In the genomic region with DNA sequence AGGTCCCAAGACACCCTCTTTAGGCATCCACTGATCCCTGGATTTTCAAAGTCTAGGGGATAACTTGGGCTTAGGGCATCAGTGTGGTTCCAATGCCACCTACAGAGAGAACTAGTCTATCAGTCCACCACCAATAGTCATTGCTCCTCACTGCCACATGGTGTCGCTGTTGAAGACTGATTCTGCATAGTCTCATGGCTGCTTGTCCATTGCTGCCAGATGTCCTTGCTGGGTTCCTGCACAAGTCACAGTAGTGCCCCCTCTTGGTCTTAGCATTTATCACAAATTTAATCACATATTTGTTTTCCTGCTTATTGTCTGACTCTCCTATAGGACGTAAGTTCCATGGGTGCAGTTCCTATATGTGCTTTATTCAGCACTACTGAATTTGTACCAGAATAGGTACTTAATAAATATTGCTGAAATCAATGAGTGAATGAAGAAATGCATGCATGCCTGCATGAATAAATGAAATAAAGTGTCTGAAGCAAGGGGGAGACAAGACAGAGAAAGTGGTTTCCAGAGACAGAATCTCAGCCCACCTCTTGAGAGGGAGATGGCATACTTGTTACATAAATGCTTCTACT, we compare ENCODE assay signal across 1 cellular context.
A peak's percentile ranks its signal among the peaks of the same experiment; 100 is the strongest.
TF ChIP-seq lines count a peak whose summit lies in the region.

No MANE protein-coding gene starts in this region.

TF ChIP-seq in HepG2, 621 proteins besides CTCF, POLR2A, EP300 and RAD21 (continued from another document and continues in another):
- no peak for TF ChIP-seq SP1 (IDR thresholded peaks at IDR 0.05)
- TF ChIP-seq SP1 (CRISPR knock-in tag; IDR thresholded peaks at IDR 0.05), result peak; percentile 41; the same call in 1 of the 2 replicates
- TF ChIP-seq, protein P1, sequence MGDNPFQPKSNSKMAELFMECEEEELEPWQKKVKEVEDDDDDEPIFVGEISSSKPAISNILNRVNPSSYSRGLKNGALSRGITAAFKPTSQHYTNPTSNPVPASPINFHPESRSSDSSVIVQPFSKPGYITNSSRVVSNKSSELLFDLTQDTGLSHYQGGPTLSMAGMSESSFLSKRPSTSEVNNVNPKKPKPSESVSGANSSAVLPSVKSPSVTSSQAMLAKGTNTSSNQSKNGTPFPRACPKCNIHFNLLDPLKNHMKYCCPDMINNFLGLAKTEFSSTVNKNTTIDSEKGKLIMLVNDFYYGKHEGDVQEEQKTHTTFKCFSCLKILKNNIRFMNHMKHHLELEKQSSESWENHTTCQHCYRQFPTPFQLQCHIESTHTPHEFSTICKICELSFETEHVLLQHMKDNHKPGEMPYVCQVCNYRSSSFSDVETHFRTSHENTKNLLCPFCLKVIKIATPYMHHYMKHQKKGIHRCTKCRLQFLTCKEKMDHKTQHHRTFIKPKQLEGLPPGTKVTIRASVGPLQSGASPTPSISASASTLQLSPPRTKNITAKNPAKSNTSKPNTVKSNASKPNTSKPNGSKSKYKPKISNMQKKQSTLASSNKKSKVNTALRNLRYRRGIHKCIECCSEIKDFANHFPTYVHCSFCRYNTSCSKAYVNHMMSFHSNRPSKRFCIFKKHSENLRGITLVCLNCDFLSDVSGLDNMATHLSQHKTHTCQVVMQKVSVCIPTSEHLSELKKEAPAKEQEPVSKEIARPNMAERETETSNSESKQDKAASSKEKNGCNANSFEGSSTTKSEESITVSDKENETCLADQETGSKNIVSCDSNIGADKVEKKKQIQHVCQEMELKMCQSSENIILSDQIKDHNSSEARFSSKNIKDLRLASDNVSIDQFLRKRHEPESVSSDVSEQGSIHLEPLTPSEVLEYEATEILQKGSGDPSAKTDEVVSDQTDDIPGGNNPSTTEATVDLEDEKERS (CRISPR knock-in tag; IDR thresholded peaks at IDR 0.05), result peak; percentile 97
- TF ChIP-seq ZC3H13 (CRISPR knock-in tag; IDR thresholded peaks at IDR 0.05), result no peak
- no peak for TF ChIP-seq MTF2 (CRISPR knock-in tag; IDR thresholded peaks at IDR 0.05; ENCODE audit: borderline replicate concordance)
- no peak for TF ChIP-seq HDAC6 (IDR thresholded peaks at IDR 0.05; ENCODE audit: low read depth, low read length)
- TF ChIP-seq CCAR2 (optimal IDR thresholded peaks at IDR 0.05; ENCODE audit: low read depth, low read length), result peak; percentile 34
- no peak for TF ChIP-seq ZNF446 (CRISPR knock-in tag; IDR thresholded peaks at IDR 0.05)
- TF ChIP-seq, protein P2, sequence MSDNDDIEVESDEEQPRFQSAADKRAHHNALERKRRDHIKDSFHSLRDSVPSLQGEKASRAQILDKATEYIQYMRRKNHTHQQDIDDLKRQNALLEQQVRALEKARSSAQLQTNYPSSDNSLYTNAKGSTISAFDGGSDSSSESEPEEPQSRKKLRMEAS (IDR thresholded peaks at IDR 0.05), result peak; percentile 23; the same call in 1 of the 2 replicates
- TF ChIP-seq, protein P3, sequence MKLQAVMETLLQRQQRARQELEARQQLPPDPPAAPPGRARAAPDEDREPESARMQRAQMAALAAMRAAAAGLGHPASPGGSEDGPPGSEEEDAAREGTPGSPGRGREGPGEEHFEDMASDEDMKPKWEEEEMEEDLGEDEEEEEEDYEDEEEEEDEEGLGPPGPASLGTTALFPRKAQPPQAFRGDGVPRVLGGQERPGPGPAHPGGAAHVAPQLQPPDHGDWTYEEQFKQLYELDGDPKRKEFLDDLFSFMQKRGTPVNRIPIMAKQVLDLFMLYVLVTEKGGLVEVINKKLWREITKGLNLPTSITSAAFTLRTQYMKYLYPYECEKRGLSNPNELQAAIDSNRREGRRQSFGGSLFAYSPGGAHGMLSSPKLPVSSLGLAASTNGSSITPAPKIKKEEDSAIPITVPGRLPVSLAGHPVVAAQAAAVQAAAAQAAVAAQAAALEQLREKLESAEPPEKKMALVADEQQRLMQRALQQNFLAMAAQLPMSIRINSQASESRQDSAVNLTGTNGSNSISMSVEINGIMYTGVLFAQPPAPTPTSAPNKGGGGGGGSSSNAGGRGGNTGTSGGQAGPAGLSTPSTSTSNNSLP (IDR thresholded peaks at IDR 0.05; ENCODE audit: low read depth, low read length), result peak; percentile 39; the same call in 1 of the 2 replicates
- TF ChIP-seq, protein P4, sequence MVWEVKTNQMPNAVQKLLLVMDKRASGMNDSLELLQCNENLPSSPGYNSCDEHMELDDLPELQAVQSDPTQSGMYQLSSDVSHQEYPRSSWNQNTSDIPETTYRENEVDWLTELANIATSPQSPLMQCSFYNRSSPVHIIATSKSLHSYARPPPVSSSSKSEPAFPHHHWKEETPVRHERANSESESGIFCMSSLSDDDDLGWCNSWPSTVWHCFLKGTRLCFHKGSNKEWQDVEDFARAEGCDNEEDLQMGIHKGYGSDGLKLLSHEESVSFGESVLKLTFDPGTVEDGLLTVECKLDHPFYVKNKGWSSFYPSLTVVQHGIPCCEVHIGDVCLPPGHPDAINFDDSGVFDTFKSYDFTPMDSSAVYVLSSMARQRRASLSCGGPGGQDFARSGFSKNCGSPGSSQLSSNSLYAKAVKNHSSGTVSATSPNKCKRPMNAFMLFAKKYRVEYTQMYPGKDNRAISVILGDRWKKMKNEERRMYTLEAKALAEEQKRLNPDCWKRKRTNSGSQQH (CRISPR knock-in tag; IDR thresholded peaks at IDR 0.05; ENCODE audit: low read depth), result no peak
- TF ChIP-seq, protein P5, sequence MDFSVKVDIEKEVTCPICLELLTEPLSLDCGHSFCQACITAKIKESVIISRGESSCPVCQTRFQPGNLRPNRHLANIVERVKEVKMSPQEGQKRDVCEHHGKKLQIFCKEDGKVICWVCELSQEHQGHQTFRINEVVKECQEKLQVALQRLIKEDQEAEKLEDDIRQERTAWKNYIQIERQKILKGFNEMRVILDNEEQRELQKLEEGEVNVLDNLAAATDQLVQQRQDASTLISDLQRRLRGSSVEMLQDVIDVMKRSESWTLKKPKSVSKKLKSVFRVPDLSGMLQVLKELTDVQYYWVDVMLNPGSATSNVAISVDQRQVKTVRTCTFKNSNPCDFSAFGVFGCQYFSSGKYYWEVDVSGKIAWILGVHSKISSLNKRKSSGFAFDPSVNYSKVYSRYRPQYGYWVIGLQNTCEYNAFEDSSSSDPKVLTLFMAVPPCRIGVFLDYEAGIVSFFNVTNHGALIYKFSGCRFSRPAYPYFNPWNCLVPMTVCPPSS (IDR thresholded peaks at IDR 0.05), result no peak
- TF ChIP-seq XRCC5 (optimal IDR thresholded peaks at IDR 0.05; ENCODE audit: low read length), result peak; percentile 39
- no peak for TF ChIP-seq ZNF292 (CRISPR knock-in tag; IDR thresholded peaks at IDR 0.05; ENCODE audit: borderline replicate concordance, low read depth)
- TF ChIP-seq ZNF792 (CRISPR knock-in tag; IDR thresholded peaks at IDR 0.05), result 0 out of 2 replicates have a peak, but pooled peaks have one; percentile 32
- TF ChIP-seq CBX5 (CRISPR knock-in tag; IDR thresholded peaks at IDR 0.05; ENCODE audit: borderline replicate concordance), result peak; percentile 97
- peak; percentile 91 for TF ChIP-seq CBX1 (IDR thresholded peaks at IDR 0.05; ENCODE audit: low read depth)
- TF ChIP-seq, protein P6, sequence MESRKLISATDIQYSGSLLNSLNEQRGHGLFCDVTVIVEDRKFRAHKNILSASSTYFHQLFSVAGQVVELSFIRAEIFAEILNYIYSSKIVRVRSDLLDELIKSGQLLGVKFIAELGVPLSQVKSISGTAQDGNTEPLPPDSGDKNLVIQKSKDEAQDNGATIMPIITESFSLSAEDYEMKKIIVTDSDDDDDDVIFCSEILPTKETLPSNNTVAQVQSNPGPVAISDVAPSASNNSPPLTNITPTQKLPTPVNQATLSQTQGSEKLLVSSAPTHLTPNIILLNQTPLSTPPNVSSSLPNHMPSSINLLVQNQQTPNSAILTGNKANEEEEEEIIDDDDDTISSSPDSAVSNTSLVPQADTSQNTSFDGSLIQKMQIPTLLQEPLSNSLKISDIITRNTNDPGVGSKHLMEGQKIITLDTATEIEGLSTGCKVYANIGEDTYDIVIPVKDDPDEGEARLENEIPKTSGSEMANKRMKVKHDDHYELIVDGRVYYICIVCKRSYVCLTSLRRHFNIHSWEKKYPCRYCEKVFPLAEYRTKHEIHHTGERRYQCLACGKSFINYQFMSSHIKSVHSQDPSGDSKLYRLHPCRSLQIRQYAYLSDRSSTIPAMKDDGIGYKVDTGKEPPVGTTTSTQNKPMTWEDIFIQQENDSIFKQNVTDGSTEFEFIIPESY (CRISPR knock-in tag; IDR thresholded peaks at IDR 0.05), result peak; percentile 32; the same call in 1 of the 2 replicates
- TF ChIP-seq KDM5A (IDR thresholded peaks at IDR 0.05; ENCODE audit: borderline replicate concordance, low read length), result no peak
- no peak for TF ChIP-seq ZBTB20 (CRISPR knock-in tag; IDR thresholded peaks at IDR 0.05; ENCODE audit: borderline replicate concordance, low read depth)
- TF ChIP-seq EHMT2 (IDR thresholded peaks at IDR 0.05; ENCODE audit: borderline replicate concordance, low read depth, low read length), result peak; percentile 79; the same call in 1 of the 2 replicates
- TF ChIP-seq, protein P7, sequence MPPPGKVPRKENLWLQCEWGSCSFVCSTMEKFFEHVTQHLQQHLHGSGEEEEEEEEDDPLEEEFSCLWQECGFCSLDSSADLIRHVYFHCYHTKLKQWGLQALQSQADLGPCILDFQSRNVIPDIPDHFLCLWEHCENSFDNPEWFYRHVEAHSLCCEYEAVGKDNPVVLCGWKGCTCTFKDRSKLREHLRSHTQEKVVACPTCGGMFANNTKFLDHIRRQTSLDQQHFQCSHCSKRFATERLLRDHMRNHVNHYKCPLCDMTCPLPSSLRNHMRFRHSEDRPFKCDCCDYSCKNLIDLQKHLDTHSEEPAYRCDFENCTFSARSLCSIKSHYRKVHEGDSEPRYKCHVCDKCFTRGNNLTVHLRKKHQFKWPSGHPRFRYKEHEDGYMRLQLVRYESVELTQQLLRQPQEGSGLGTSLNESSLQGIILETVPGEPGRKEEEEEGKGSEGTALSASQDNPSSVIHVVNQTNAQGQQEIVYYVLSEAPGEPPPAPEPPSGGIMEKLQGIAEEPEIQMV (CRISPR knock-in tag; IDR thresholded peaks at IDR 0.05; ENCODE audit: low read depth), result peak; percentile 40; the same call in 1 of the 2 replicates
- TF ChIP-seq ZMYM4 (CRISPR knock-in tag; IDR thresholded peaks at IDR 0.05), result peak; percentile 50
- TF ChIP-seq, protein P8, sequence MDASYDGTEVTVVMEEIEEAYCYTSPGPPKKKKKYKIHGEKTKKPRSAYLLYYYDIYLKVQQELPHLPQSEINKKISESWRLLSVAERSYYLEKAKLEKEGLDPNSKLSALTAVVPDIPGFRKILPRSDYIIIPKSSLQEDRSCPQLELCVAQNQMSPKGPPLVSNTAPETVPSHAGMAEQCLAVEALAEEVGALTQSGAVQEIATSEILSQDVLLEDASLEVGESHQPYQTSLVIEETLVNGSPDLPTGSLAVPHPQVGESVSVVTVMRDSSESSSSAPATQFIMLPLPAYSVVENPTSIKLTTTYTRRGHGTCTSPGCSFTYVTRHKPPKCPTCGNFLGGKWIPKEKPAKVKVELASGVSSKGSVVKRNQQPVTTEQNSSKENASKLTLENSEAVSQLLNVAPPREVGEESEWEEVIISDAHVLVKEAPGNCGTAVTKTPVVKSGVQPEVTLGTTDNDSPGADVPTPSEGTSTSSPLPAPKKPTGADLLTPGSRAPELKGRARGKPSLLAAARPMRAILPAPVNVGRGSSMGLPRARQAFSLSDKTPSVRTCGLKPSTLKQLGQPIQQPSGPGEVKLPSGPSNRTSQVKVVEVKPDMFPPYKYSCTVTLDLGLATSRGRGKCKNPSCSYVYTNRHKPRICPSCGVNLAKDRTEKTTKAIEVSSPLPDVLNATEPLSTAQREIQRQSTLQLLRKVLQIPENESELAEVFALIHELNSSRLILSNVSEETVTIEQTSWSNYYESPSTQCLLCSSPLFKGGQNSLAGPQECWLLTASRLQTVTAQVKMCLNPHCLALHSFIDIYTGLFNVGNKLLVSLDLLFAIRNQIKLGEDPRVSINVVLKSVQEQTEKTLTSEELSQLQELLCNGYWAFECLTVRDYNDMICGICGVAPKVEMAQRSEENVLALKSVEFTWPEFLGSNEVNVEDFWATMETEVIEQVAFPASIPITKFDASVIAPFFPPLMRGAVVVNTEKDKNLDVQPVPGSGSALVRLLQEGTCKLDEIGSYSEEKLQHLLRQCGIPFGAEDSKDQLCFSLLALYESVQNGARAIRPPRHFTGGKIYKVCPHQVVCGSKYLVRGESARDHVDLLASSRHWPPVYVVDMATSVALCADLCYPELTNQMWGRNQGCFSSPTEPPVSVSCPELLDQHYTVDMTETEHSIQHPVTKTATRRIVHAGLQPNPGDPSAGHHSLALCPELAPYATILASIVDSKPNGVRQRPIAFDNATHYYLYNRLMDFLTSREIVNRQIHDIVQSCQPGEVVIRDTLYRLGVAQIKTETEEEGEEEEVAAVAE (CRISPR knock-in tag; IDR thresholded peaks at IDR 0.05; ENCODE audit: borderline replicate concordance), result no peak
- no peak for TF ChIP-seq JUN (CRISPR knock-in tag; IDR thresholded peaks at IDR 0.05)
- TF ChIP-seq STAG1 (CRISPR knock-in tag; IDR thresholded peaks at IDR 0.05), result peak; percentile 85
- no peak for TF ChIP-seq ZNF296 (CRISPR knock-in tag; conservative IDR thresholded peaks at IDR 0.05)
- TF ChIP-seq TOPORS (CRISPR knock-in tag; IDR thresholded peaks at IDR 0.05), result peak; percentile 76; the same call in 1 of the 2 replicates
- 0 out of 2 replicates have a peak, but pooled peaks have one; percentile 51 for TF ChIP-seq ZIK1 (CRISPR knock-in tag; IDR thresholded peaks at IDR 0.05; ENCODE audit: borderline replicate concordance, low read depth)
- TF ChIP-seq ZMYM2 (CRISPR knock-in tag; IDR thresholded peaks at IDR 0.05), result peak; percentile 73; the same call in 1 of the 2 replicates
- 0 out of 2 replicates have a peak, but pooled peaks have one; percentile 20 for TF ChIP-seq SAP130 (CRISPR knock-in tag; IDR thresholded peaks at IDR 0.05; ENCODE audit: low read depth)
- TF ChIP-seq WIZ (CRISPR knock-in tag; IDR thresholded peaks at IDR 0.05), result peak; percentile 72; the same call in 1 of the 2 replicates
- no peak for TF ChIP-seq NCOR1 (IDR thresholded peaks at IDR 0.05; ENCODE audit: borderline replicate concordance, low read length)
- peak; percentile 96 for TF ChIP-seq SETDB1 (CRISPR knock-in tag; IDR thresholded peaks at IDR 0.05; ENCODE audit: borderline replicate concordance)
- no peak for TF ChIP-seq ZNF766 (CRISPR knock-in tag; IDR thresholded peaks at IDR 0.05; ENCODE audit: borderline replicate concordance)
- TF ChIP-seq POLR2AphosphoS2 (IDR thresholded peaks at IDR 0.05; ENCODE audit: low read depth, low read length), result no peak
- TF ChIP-seq SPEN (CRISPR knock-in tag; IDR thresholded peaks at IDR 0.05; ENCODE audit: low read depth), result peak; percentile 44; the same call in 1 of the 2 replicates
- TF ChIP-seq YEATS2 (CRISPR knock-in tag; IDR thresholded peaks at IDR 0.05; ENCODE audit: borderline replicate concordance), result no peak
